Comparison of ENCODE assay signal across 14 cellular contexts in the genomic region with DNA sequence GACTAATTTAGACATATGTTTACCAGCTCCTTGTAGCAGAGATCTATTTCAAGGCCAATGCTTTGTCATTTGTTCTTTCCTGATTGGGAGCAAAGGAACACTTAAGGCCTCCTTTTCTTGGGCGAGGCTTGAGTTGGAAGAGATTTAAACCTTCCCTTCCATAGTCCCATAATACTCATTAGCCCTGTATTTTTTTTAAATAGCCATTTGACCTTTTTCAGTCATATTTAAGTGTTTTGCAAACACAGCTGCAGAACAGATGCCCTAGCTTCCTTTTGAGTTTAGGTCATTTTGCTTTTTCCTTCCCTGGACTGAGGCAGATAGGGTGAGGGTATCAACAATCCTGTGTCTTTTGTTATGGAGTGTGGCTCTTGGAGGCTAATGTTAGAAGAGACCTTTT.
"Had no signal": no experiment of that assay in that cellular context is flagged by ENCODE, and none has a peak within 500 bp of the region (broad histone marks: within the 10 kb centered on the region; RNA-seq: fewer than 3 reads in every experiment).

No MANE protein-coding gene starts in this region.

- ATAC-seq: lower lobe of right lung had no signal

- H3K4me3 ChIP-seq: lower lobe of right lung, right atrium auricular region, thyroid gland had no signal

- FAIRE-seq: urothelium cell line had no signal

- DNase-seq: activated CD4-positive, alpha-beta T cell treated with anti-CD3 and anti-CD28 coated beads, Interleukin-2, amount 50 U/mL, for 1 hour; activated CD4-positive, CD25-positive, alpha-beta regulatory T cell; activated naive CD4-positive, alpha-beta T cell treated with Interleukin-2 at 50 U/mL for 16 hours; activated T-cell treated with anti-CD3 and anti-CD28 coated beads for 4 hours; aorta; endodermal cell; head of caudate nucleus; left cardiac atrium; lower lobe of right lung; stimulated activated CD4-positive, alpha-beta T cell treated with anti-CD3 and anti-CD28 coated beads, Interleukin-2, amount 100 ng/mL, for 48 hours; stimulated activated naive B cell treated with anti-CD40 and anti-IgM and Interleukin-4, amounts not matched to agents 10 μg/mL and 1 μg/mL and 100 μg/mL, for 72 hours; thyroid gland had no signal
